In genomic region chr7:22262538-22262937, GRCh38 we compare ENCODE assay signal across 34 cellular contexts.
"Had no signal": no experiment of that assay in that cellular context is flagged by ENCODE, and none has a peak within 500 bp of the region (broad histone marks: within the 10 kb centered on the region; RNA-seq: fewer than 3 reads in every experiment).

No MANE protein-coding gene starts in this region.

- H3K36me3 ChIP-seq: MG63 had no signal

- H3K27me3 ChIP-seq: MG63 had no signal

- H3K9ac ChIP-seq: KMS-11 had no signal

- H3K4me2 ChIP-seq: KMS-11 had no signal

- H3K9me3 ChIP-seq: MG63 had no signal

- DNase-seq: Karpas-422, Kasumi-1, MG63, MM.1S, MV-4-11, NCI-H1048, NCI-H1092, NCI-H1092 treated with DMSO at 0.1 percent for 48 hours, NCI-H1105, NCI-H1105 treated with DMSO at 0.1 percent for 48 hours, NCI-H1417, NCI-H1417 treated with DMSO at 0.1 percent for 48 hours, NCI-H1436, NCI-H1436 treated with DMSO at 0.1 percent for 48 hours, NCI-H146, NCI-H1694, NCI-H1694 treated with DMSO at 0.1 percent for 48 hours, NCI-H187, NCI-H187 treated with DMSO at 0.1 percent for 48 hours, NCI-H1930, NCI-H2029, NCI-H2029 treated with DMSO at 0.1 percent for 48 hours, NCI-H2081, NCI-H2081 treated with DMSO at 0.1 percent for 48 hours, NCI-H2107, NCI-H2171, NCI-H2171 treated with DMSO at 0.1 percent for 48 hours, NCI-H2227 treated with DMSO at 0.1 percent for 48 hours, NCI-H226, NCI-H345, NCI-H446, NCI-H446 treated with DMSO at 0.1 percent for 48 hours, NCI-H510A had no signal

- H3K4me3 ChIP-seq: MG63 had no signal

- H3K27ac ChIP-seq: KMS-11 had no signal
